Comparison of ENCODE assay signal across 37 cellular contexts in genomic region chr4:90227177-90227576, GRCh38.
"Had no signal": no experiment of that assay in that cellular context is flagged by ENCODE, and none has a peak within 500 bp of the region (broad histone marks: within the 10 kb centered on the region; RNA-seq: fewer than 3 reads in every experiment).

No MANE protein-coding gene starts in this region.

- DNase-seq: activated B cell treated with CpG ODN at 0.5 μM for 24 hours; activated CD4-positive, alpha-beta memory T cell treated with anti-CD3 and anti-CD28 coated beads for 36 hours; activated CD4-positive, alpha-beta T cell treated with anti-CD3 and anti-CD28 coated beads for 4 hours; activated CD4-positive, alpha-beta T cell treated with anti-CD3 and anti-CD28 coated beads, Interleukin-2, amount 10 ng/mL, durations not matched to agents 24 days and 14 days; activated CD4-positive, alpha-beta T cell treated with anti-CD3 and anti-CD28 coated beads, Interleukin-2, amount 50 U/mL, for 1 hour; activated CD4-positive, alpha-beta T cell treated with anti-CD3 and anti-CD28 coated beads, Interleukin-2, amount 50 U/mL, for 4 hours; activated CD4-positive, CD25-positive, alpha-beta regulatory T cell treated with anti-CD3 and anti-CD28 coated beads, Interleukin-2, amount 50 U/mL, for 72 hours; activated CD8-positive, alpha-beta memory T cell treated with anti-CD3 and anti-CD28 coated beads, Interleukin-2, amount 50 U/mL, for 4 hours; activated CD8-positive, alpha-beta T cell treated with anti-CD3 and anti-CD28 coated beads for 36 hours; activated effector memory CD4-positive, alpha-beta T cell treated with anti-CD3 and anti-CD28 coated beads, Interleukin-2, amount 50 U/mL, for 16 hours; activated gamma-delta T cell treated with Interleukin-2 at 50 U/mL for 16 hours; activated naive CD4-positive, alpha-beta T cell; activated naive CD4-positive, alpha-beta T cell treated with anti-CD3 and anti-CD28 coated beads for 36 hours; activated naive CD4-positive, alpha-beta T cell treated with anti-CD3 and anti-CD28 coated beads, Interleukin-2, amount 50 U/mL, for 16 hours; activated naive CD8-positive, alpha-beta T cell treated with anti-CD3 and anti-CD28 coated beads for 36 hours; activated T-cell treated with anti-CD3 and anti-CD28 coated beads for 4 hours; activated T-cell treated with anti-CD3 and anti-CD28 coated beads, Interleukin-2, amount 50 U/mL, for 1 hour; activated T-cell treated with anti-CD3 and anti-CD28 coated beads, Interleukin-2, amount 50 U/mL, for 4 hours; activated T-cell treated with anti-CD3 and anti-CD28 coated beads, Interleukin-2, amount 50 U/mL, for 72 hours; adrenal gland; amniotic stem cell; aorta; body of pancreas; brain microvascular endothelial cell; central memory CD4-positive, alpha-beta T cell; T-helper 1 cell; T-helper 2 cell; T-helper 9 cell had no signal

- H3K9me3 Mint-ChIP-seq: activated B cell treated with CpG ODN at 0.5 μM for 24 hours; activated CD4-positive, alpha-beta T cell treated with anti-CD3 and anti-CD28 coated beads, Interleukin-2, amount 10 ng/mL, durations not matched to agents 24 days and 14 days; activated CD8-positive, alpha-beta T cell treated with anti-CD3 and anti-CD28 coated beads for 36 hours; activated T-cell treated with anti-CD3 and anti-CD28 coated beads, Interleukin-2, amount 50 U/mL, for 4 hours; activated T-helper 17 cell treated with anti-CD3 and anti-CD28 coated beads, Interleukin-2, amount 50 U/mL, for 72 hours; T-helper 1 cell treated with Interleukin-12 subunit alpha and Interleukin-12 subunit beta and Interleukin-4 antibody, amounts not matched to agents 30 μg/mL and 1 μg/mL, for 36 hours; T-helper 2 cell treated with Interferon-gamma antibody and Interleukin-4, amounts not matched to agents 5 μg/mL and 100 μg/mL, for 36 hours had no signal

- H3K4me3 Mint-ChIP-seq: activated B cell treated with CpG ODN at 0.5 μM for 24 hours; activated CD4-positive, alpha-beta memory T cell treated with anti-CD3 and anti-CD28 coated beads for 36 hours; activated CD4-positive, alpha-beta T cell treated with anti-CD3 and anti-CD28 coated beads, Interleukin-2, amount 10 ng/mL, durations not matched to agents 24 days and 14 days; activated CD8-positive, alpha-beta T cell treated with anti-CD3 and anti-CD28 coated beads for 36 hours; activated naive CD4-positive, alpha-beta T cell treated with anti-CD3 and anti-CD28 coated beads for 36 hours; activated naive CD8-positive, alpha-beta T cell treated with anti-CD3 and anti-CD28 coated beads for 36 hours; activated T-cell treated with anti-CD3 and anti-CD28 coated beads, Interleukin-2, amount 50 U/mL, for 4 hours; activated T-cell treated with anti-CD3 and anti-CD28 coated beads, Interleukin-2, amount 50 U/mL, for 72 hours; activated T-helper 1 cell treated with anti-CD3 and anti-CD28 coated beads, Interleukin-12 subunit alpha, Interleukin-12 subunit beta, Interleukin-2, Interleukin-4 antibody, amounts not matched to agents 30 ng/mL and 10 ng/mL and 1 ng/mL, durations not matched to agents 14 hours and 24 hours and 36 hours; activated T-helper 17 cell treated with anti-CD3 and anti-CD28 coated beads, Interleukin-2, amount 50 U/mL, for 72 hours; T-helper 1 cell treated with Interleukin-12 subunit alpha and Interleukin-12 subunit beta and Interleukin-4 antibody, amounts not matched to agents 30 μg/mL and 1 μg/mL, for 36 hours; T-helper 2 cell treated with Interferon-gamma antibody and Interleukin-4, amounts not matched to agents 5 μg/mL and 100 μg/mL, for 36 hours had no signal

- H3K27ac Mint-ChIP-seq: activated B cell treated with CpG ODN at 0.5 μM for 24 hours; activated CD4-positive, alpha-beta memory T cell treated with anti-CD3 and anti-CD28 coated beads for 36 hours; activated CD4-positive, alpha-beta T cell treated with anti-CD3 and anti-CD28 coated beads, Interleukin-2, amount 10 ng/mL, durations not matched to agents 24 days and 14 days; activated CD8-positive, alpha-beta T cell treated with anti-CD3 and anti-CD28 coated beads for 36 hours; activated naive CD4-positive, alpha-beta T cell treated with anti-CD3 and anti-CD28 coated beads for 36 hours; activated naive CD4-positive, alpha-beta T cell treated with anti-CD3 and anti-CD28 coated beads, Interleukin-2, amount 50 U/mL, for 72 hours; activated naive CD8-positive, alpha-beta T cell treated with anti-CD3 and anti-CD28 coated beads for 36 hours; activated T-cell treated with anti-CD3 and anti-CD28 coated beads, Interleukin-2, amount 50 U/mL, for 72 hours; activated T-helper 1 cell treated with anti-CD3 and anti-CD28 coated beads, Interleukin-12 subunit alpha, Interleukin-12 subunit beta, Interleukin-2, Interleukin-4 antibody, amounts not matched to agents 30 ng/mL and 10 ng/mL and 1 ng/mL, durations not matched to agents 14 hours and 24 hours and 36 hours; activated T-helper 17 cell treated with anti-CD3 and anti-CD28 coated beads, Interleukin-2, amount 50 U/mL, for 72 hours; T-helper 1 cell treated with Interleukin-12 subunit alpha and Interleukin-12 subunit beta and Interleukin-4 antibody, amounts not matched to agents 30 μg/mL and 1 μg/mL, for 36 hours; T-helper 2 cell treated with Interferon-gamma antibody and Interleukin-4, amounts not matched to agents 5 μg/mL and 100 μg/mL, for 36 hours had no signal

- H3K27ac ChIP-seq: adrenal gland, body of pancreas, brain microvascular endothelial cell, breast epithelium, VCaP had no signal

- H3K27me3 ChIP-seq: adrenal gland, body of pancreas, brain microvascular endothelial cell, breast epithelium had no signal

- H3K27me3 Mint-ChIP-seq: activated B cell treated with CpG ODN at 0.5 μM for 24 hours; activated CD4-positive, alpha-beta T cell treated with anti-CD3 and anti-CD28 coated beads, Interleukin-2, amount 10 ng/mL, durations not matched to agents 24 days and 14 days; activated CD8-positive, alpha-beta T cell treated with anti-CD3 and anti-CD28 coated beads for 36 hours; activated naive CD8-positive, alpha-beta T cell treated with anti-CD3 and anti-CD28 coated beads for 36 hours; activated T-helper 17 cell treated with anti-CD3 and anti-CD28 coated beads, Interleukin-2, amount 50 U/mL, for 72 hours had no signal

- ATAC-seq: activated CD8-positive, alpha-beta T cell treated with anti-CD3 and anti-CD28 coated beads for 36 hours; activated naive CD4-positive, alpha-beta T cell treated with anti-CD3 and anti-CD28 coated beads, Interleukin-2, amount 50 U/mL, for 72 hours; activated T-cell treated with anti-CD3 and anti-CD28 coated beads, Interleukin-2, amount 50 U/mL, for 4 hours; activated T-cell treated with anti-CD3 and anti-CD28 coated beads, Interleukin-2, amount 50 U/mL, for 72 hours; activated T-helper 17 cell treated with anti-CD3 and anti-CD28 coated beads, Interleukin-2, amount 50 U/mL, for 72 hours; body of pancreas had no signal

- H3K4me1 Mint-ChIP-seq: activated CD4-positive, alpha-beta T cell treated with anti-CD3 and anti-CD28 coated beads, Interleukin-2, amount 10 ng/mL, durations not matched to agents 24 days and 14 days; activated naive CD8-positive, alpha-beta T cell treated with anti-CD3 and anti-CD28 coated beads for 36 hours; activated T-helper 17 cell treated with anti-CD3 and anti-CD28 coated beads, Interleukin-2, amount 50 U/mL, for 72 hours had no signal

- H3K9me3 ChIP-seq: adrenal gland, body of pancreas, breast epithelium had no signal

- H3K36me3 ChIP-seq: adrenal gland, brain microvascular endothelial cell, breast epithelium had no signal

- H3K36me3 Mint-ChIP-seq: activated CD4-positive, alpha-beta memory T cell treated with anti-CD3 and anti-CD28 coated beads for 36 hours; activated naive CD4-positive, alpha-beta T cell treated with anti-CD3 and anti-CD28 coated beads, Interleukin-2, amount 50 U/mL, for 72 hours had no signal

- FAIRE-seq: astrocyte, TTC549 had no signal

- H3K4me3 ChIP-seq: adrenal gland, body of pancreas, breast epithelium had no signal

- H3K4me1 ChIP-seq: adrenal gland, body of pancreas, breast epithelium had no signal
